8 cellular contexts compared by ENCODE assay signal in the genomic region with DNA sequence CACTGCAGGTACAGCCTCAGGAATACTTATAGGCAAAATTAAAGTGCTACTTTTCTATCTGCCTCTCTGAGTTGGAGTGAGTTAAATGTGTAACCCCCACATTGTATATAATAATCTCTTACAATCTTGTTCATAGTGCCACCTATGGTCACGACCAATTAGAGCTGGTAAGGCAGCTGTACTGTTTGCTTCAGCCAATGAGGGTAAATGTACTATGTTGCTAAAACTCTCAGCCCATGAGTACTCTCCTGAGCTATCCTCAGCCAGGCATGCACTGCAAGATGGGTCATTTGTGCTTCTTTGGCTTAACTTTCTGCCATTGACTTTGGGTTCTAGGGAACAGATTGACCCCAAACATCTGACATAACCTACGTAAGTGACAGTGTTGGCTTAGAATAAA. TPM values are rescaled to one million over a fixed set of nuclear protein-coding genes. Genes with fewer than 3 reads are reported as not detected.
A peak's percentile ranks its signal among the peaks of the same experiment; 100 is the strongest.
DNase-seq lines count a peak whose midpoint lies in the region; ATAC-seq and TF ChIP-seq lines count a peak whose summit lies in the region.

No MANE protein-coding gene starts in this region.

- no peak overlapping the region for H3K4me3 Mint-ChIP-seq in activated CD4-positive, alpha-beta T cell treated with anti-CD3 and anti-CD28 coated beads, Interleukin-2, amount 10 ng/mL, durations not matched to agents 7 days and 5 days
- H3K4me3 Mint-ChIP-seq in osteocyte (ENCODE audit: unreplicated experiment): no peak overlapping the region

- CTCF ChIA-PET in activated CD4-positive, alpha-beta T cell treated with anti-CD3 and anti-CD28 coated beads, Interleukin-2, amount 10 ng/mL, durations not matched to agents 7 days and 5 days (lab: Charles Lee): no interaction called here

- no peaks in the 10 kb centered on the region for H3K36me3 ChIP-seq in left lung

- H3K27ac ChIP-seq in left lung: no peak overlapping the region

- POLR2A ChIA-PET in activated CD4-positive, alpha-beta T cell treated with anti-CD3 and anti-CD28 coated beads, Interleukin-2, amount 10 ng/mL, durations not matched to agents 7 days and 5 days (lab: Charles Lee): interaction anchor here (0.8 kb wide), 1 partner anchor 43 kb away, joined by 4 read pairs; no protein-coding TSS in a partner anchor

- no peaks in the 10 kb centered on the region for H3K9me3 ChIP-seq in left lung

- peak; percentile 88 for ATAC-seq in GM21576 (IDR thresholded peaks at IDR 0.05; ENCODE audit: unreplicated experiment)
- ATAC-seq in left lung: peak; percentile 81

- no peaks in the 10 kb centered on the region for H3K4me1 Mint-ChIP-seq in activated CD4-positive, alpha-beta T cell treated with anti-CD3 and anti-CD28 coated beads, Interleukin-2, amount 10 ng/mL, durations not matched to agents 7 days and 5 days
- H3K4me1 Mint-ChIP-seq in osteocyte (ENCODE audit: unreplicated experiment): peaks cover 2% of the 10 kb centered on the region

- no peak overlapping the region for H3K4me3 ChIP-seq in left lung

- TF ChIP-seq CTCF in left lung (IDR thresholded peaks at IDR 0.05): no peak
- no peak for TF ChIP-seq CTCF in osteocyte (IDR thresholded peaks at IDR 0.05)

- no peaks in the 10 kb centered on the region for H3K9me3 Mint-ChIP-seq in activated CD4-positive, alpha-beta T cell treated with anti-CD3 and anti-CD28 coated beads, Interleukin-2, amount 10 ng/mL, durations not matched to agents 7 days and 5 days
- H3K9me3 Mint-ChIP-seq in osteocyte (ENCODE audit: unreplicated experiment): no peaks in the 10 kb centered on the region

- H3K36me3 Mint-ChIP-seq in activated CD4-positive, alpha-beta T cell treated with anti-CD3 and anti-CD28 coated beads, Interleukin-2, amount 10 ng/mL, durations not matched to agents 7 days and 5 days (ENCODE audit: low read depth): no peaks in the 10 kb centered on the region
- no peaks in the 10 kb centered on the region for H3K36me3 Mint-ChIP-seq in osteocyte (ENCODE audit: unreplicated experiment)

- peaks cover 0 to 9% of the 10 kb centered on the region in 2 donors for H3K4me1 ChIP-seq in left lung

- intact Hi-C loops in left lung (cut with DNase I): no loop called here

- H3K27ac Mint-ChIP-seq in activated CD4-positive, alpha-beta T cell treated with anti-CD3 and anti-CD28 coated beads, Interleukin-2, amount 10 ng/mL, durations not matched to agents 7 days and 5 days: no peak overlapping the region
- H3K27ac Mint-ChIP-seq in osteocyte (ENCODE audit: unreplicated experiment): no peak overlapping the region

- DNase-seq in activated CD4-positive, alpha-beta T cell treated with anti-CD3 and anti-CD28 coated beads, Interleukin-2, amount 10 ng/mL, durations not matched to agents 7 days and 5 days: peak; percentile 42
- no peak for DNase-seq in activated CD4-positive, alpha-beta T cell treated with anti-CD3 and anti-CD28 coated beads, Interleukin-2, amount 50 U/mL, for 4 hours
- DNase-seq in HT1080 (ENCODE audit: low read depth): peak; percentile 65
- DNase-seq in T1000 (lab: John Stamatoyannopoulos, UW): peak; percentile 90
- no peak for DNase-seq in left lung
- DNase-seq in osteocyte (ENCODE audit: extremely low spot score, unreplicated experiment): no peak
- no peak for DNase-seq in effector CD8-positive, alpha-beta T cell (lab: John Stamatoyannopoulos, UW)

- no peaks in the 10 kb centered on the region for H3K27me3 ChIP-seq in left lung

- H3K27me3 Mint-ChIP-seq in activated CD4-positive, alpha-beta T cell treated with anti-CD3 and anti-CD28 coated beads, Interleukin-2, amount 10 ng/mL, durations not matched to agents 7 days and 5 days: no peaks in the 10 kb centered on the region
- H3K27me3 Mint-ChIP-seq in osteocyte (ENCODE audit: unreplicated experiment): no peaks in the 10 kb centered on the region

RNA-seq across cellular contexts. Expression of gene MDM2, which starts 15.0 kb away (rescaled TPM):
- total RNA-seq in activated CD4-positive, alpha-beta T cell treated with anti-CD3 and anti-CD28 coated beads, Interleukin-2, amount 10 ng/mL, durations not matched to agents 7 days and 5 days: 100 to 1,000 TPM; 207 to 214 TPM
- total RNA-seq in HT1080 (2014; rRNA removed; shearing (Covaris generic)): 113 and 135 TPM in 2 replicates
- polyA plus RNA-seq in HT1080 (2015; cell fraction: cytosol; rRNA removed): 96.8 and 133 TPM in 2 replicates
- 256 and 307 TPM in 2 replicates for polyA plus RNA-seq in HT1080 (2015; cell fraction: nucleus; rRNA removed)
- total RNA-seq in left lung (100 to 1,000 TPM; 136 to 174 TPM), osteocyte (131 and 132 TPM in 2 replicates)

RNA-seq across cellular contexts. Expression of gene SLC35E3, which starts 47.0 kb away (rescaled TPM):
- 1 to 10 TPM; 8.1 TPM for total RNA-seq in activated CD4-positive, alpha-beta T cell treated with anti-CD3 and anti-CD28 coated beads, Interleukin-2, amount 10 ng/mL, durations not matched to agents 7 days and 5 days
- 5.9 and 6.1 TPM in 2 replicates for total RNA-seq in HT1080 (2014; rRNA removed; shearing (Covaris generic))
- polyA plus RNA-seq in HT1080 (2015; cell fraction: cytosol; rRNA removed): 3.7 and 3.8 TPM in 2 replicates
- polyA plus RNA-seq in HT1080 (2015; cell fraction: nucleus; rRNA removed): 3.4 and 9.4 TPM in 2 replicates
- total RNA-seq in left lung (10 to 100 TPM in 1 of 2 donors, 1 to 10 TPM in 1; 6.3 to 12.3 TPM), osteocyte (9.5 and 16.2 TPM in 2 replicates)

Comparison
In these comparisons a context has a peak if more than half of its experiments do, and no peak if none do; other contexts are left out.
1. DNase-seq: peak in activated CD4-positive, alpha-beta T cell treated with anti-CD3 and anti-CD28 coated beads, Interleukin-2, amount 10 ng/mL, durations not matched to agents 7 days and 5 days (single experiment), HT1080 (single experiment) and T1000 (single experiment); none in activated CD4-positive, alpha-beta T cell treated with anti-CD3 and anti-CD28 coated beads, Interleukin-2, amount 50 U/mL, for 4 hours (0 of 2), left lung (0 of 2), osteocyte (single experiment) and effector CD8-positive, alpha-beta T cell (single experiment).